In genomic region chr17:28737770-28738679, GRCh38 we compare ENCODE assay signal across 8 cellular contexts. TPM values are rescaled to one million over a fixed set of nuclear protein-coding genes. Genes with fewer than 3 reads are reported as not detected.
DNase-seq lines count a peak whose midpoint lies in the region; ATAC-seq, FAIRE-seq and TF ChIP-seq lines count a peak whose summit lies in the region.

No MANE protein-coding gene starts in this region.

- WGBS in GM12878 (ENCODE audit: insufficient coverage, insufficient replicate concordance, low lambda C conversion rate, missing lambda C conversion rate), result 2% methylated on average over 22 of the region's 22 CpGs
- 92% methylated on average over 13 of the region's 22 CpGs for WGBS in mammary epithelial cell (ENCODE audit: low coverage, missing lambda C conversion rate)

- in situ Hi-C loops in GM12878 (cut with MboI), result loop anchor here (25.0 kb wide), 1 partner anchor 1276 kb away; the partner anchor contains the start of gene KSR1
- in situ Hi-C loops in mammary epithelial cell (cut with MboI; ENCODE audit: low sequenced_read_pairs in 2 of 2), result loop anchor here in 1 of 2 donors (25.0 kb wide), 1 partner anchor 374 kb away; no protein-coding TSS in a partner anchor

- FAIRE-seq in GM12878 (lab: Jason Lieb, UNC), result peak; percentile 62

- H2AFZ ChIP-seq in GM12878 (ENCODE audit: control insufficient read depth, low read depth, low read length) (peak overlapping the region; percentile 46), mammary epithelial cell (ENCODE audit: low read depth, low read length) (no peak overlapping the region), PC-3 (ENCODE audit: low read length) (no peak overlapping the region)

- peak; percentile 45 to 73; a peak in 3 of 4 replicates for TF ChIP-seq EP300 in GM12878 (IDR thresholded peaks at IDR 0.05; ENCODE audit: borderline replicate concordance in 1 of 2, control insufficient read depth in 1 of 2, low read depth in 2 of 2, low read length in 2 of 2)

- no peaks in the 10 kb centered on the region for H3K9me2 ChIP-seq in PC-3 (replicated peaks; ENCODE audit: low read length)

- H3K79me2 ChIP-seq in GM12878 (ENCODE audit: control insufficient read depth, insufficient read depth, low read length), result peaks cover 27% of the 10 kb centered on the region
- no peaks in the 10 kb centered on the region for H3K79me2 ChIP-seq in mammary epithelial cell (ENCODE audit: insufficient read depth, low read length)
- no peaks in the 10 kb centered on the region for H3K79me2 ChIP-seq in PC-3 (ENCODE audit: low read length)

- dilution Hi-C loops in mammary epithelial cell (cut with HindIII; ENCODE audit: low sequenced_read_pairs), result no loop called here

- H3K9me3 ChIP-seq in GM12878 (replicated peaks; ENCODE audit: control insufficient read depth, insufficient read depth, low read length) (peaks cover 8% of the 10 kb centered on the region; the same call in 2 of the 3 replicates), mammary epithelial cell (replicated peaks; ENCODE audit: insufficient read depth, low read length) (peaks cover 23% of the 10 kb centered on the region), PC-3 (ENCODE audit: low read length) (no peaks in the 10 kb centered on the region)

- H3K9ac ChIP-seq in GM12878 (ENCODE audit: control insufficient read depth, insufficient read depth, low read length) (peak overlapping the region; percentile 73), mammary epithelial cell (ENCODE audit: insufficient read depth, low read length) (no peak overlapping the region), PC-3 (ENCODE audit: low read length) (no peak overlapping the region)

- H3K27ac Mint-ChIP-seq in CD14-positive monocyte, result no peak overlapping the region

- no peaks in the 10 kb centered on the region for H3K27me3 ChIP-seq in GM12878 (replicated peaks in 1 of 2; ENCODE audit: control insufficient read depth in 2 of 2, insufficient read depth in 2 of 2, low read length in 1 of 2)
- no peaks in the 10 kb centered on the region for H3K27me3 ChIP-seq in mammary epithelial cell (ENCODE audit: insufficient read depth, low read length)
- no peaks in the 10 kb centered on the region for H3K27me3 ChIP-seq in PC-3 (ENCODE audit: low read length)

- H3K4me3 Mint-ChIP-seq in CD14-positive monocyte, result no peak overlapping the region

- SMC1A ChIA-PET in GM12878 (lab: Charles Lee; ENCODE audit: uncharacterized antibody, unreplicated experiment), result interaction anchor here (0.7 to 17.8 kb wide), 3 partner anchors 9 to 155 kb away, joined by 3 to 326 read pairs (median 5); partner anchors contain the start of genes NEK8 and TLCD1

- ATAC-seq in HG03060 (IDR thresholded peaks at IDR 0.05; ENCODE audit: low read depth, unreplicated experiment), result peak; percentile 57
- ATAC-seq in GM12878, result peak; percentile 88
- no peak for ATAC-seq in PC-3

- RAD21 ChIA-PET in GM12878 (lab: Charles Lee; ENCODE audit: unreplicated experiment), result interaction anchor here (1.5 to 17.4 kb wide), 2 partner anchors 11 kb away, joined by 7 to 375 read pairs; partner anchors contain the start of genes NEK8 and TLCD1

- intact Hi-C loops in GM12878 (cut with micrococcal nuclease; ENCODE audit: unreplicated experiment), result loop anchor here (1.0 kb wide), 1 partner anchor 10 kb away; the partner anchor contains the start of gene NEK8
- intact Hi-C loops in CD14-positive monocyte (cut with micrococcal nuclease), result no loop called here
- intact Hi-C loops in mammary epithelial cell (cut with micrococcal nuclease), result no loop called here
- intact Hi-C loops in PC-3 (cut with micrococcal nuclease), result no loop called here

- TF ChIP-seq RAD21 in GM12878 (IDR thresholded peaks at IDR 0.05; ENCODE audit: insufficient read depth, low read depth, low read length), result no peak

- TF ChIP-seq POLR2A in GM19099 (IDR thresholded peaks at IDR 0.05; ENCODE audit: extremely low read depth, insufficient read length, low read depth) (peak; percentile 78), GM12878 (IDR thresholded peaks at IDR 0.05; ENCODE audit: low read depth, low read length) (peak; percentile 83)

- H3K36me3 Mint-ChIP-seq in CD14-positive monocyte, result peaks cover 15 to 16% of the 10 kb centered on the region in 2 donors

- H4K20me1 ChIP-seq in GM12878 (ENCODE audit: control insufficient read depth, insufficient read depth) (no peaks in the 10 kb centered on the region), mammary epithelial cell (ENCODE audit: insufficient read depth, low read length) (no peaks in the 10 kb centered on the region), PC-3 (ENCODE audit: low read length) (no peaks in the 10 kb centered on the region)

- DNase-seq in COLO668 (lab: John Stamatoyannopoulos, UW; ENCODE audit: unreplicated experiment) (peak; percentile 6), GM12878 (ENCODE audit: low read depth, low spot score) (peak; percentile 89), CD14-positive monocyte (ENCODE audit: low spot score) (no peak), mammary epithelial cell (no peak), PC-3 (no peak), amygdala (lab: John Stamatoyannopoulos, UW) (no peak)

- H3F3A ChIP-seq in PC-3 (ENCODE audit: low read length, unreplicated experiment), result no peaks in the 10 kb centered on the region

- H3K4me2 ChIP-seq in GM12878 (ENCODE audit: control insufficient read depth, insufficient read depth), result peak overlapping the region; percentile 76
- no peak overlapping the region for H3K4me2 ChIP-seq in mammary epithelial cell (ENCODE audit: insufficient read depth, low read depth, low read length)
- no peak overlapping the region for H3K4me2 ChIP-seq in PC-3 (ENCODE audit: low read length)

- H3K4me1 ChIP-seq in GM12878 (ENCODE audit: control insufficient read depth, insufficient read depth, low read length) (peaks cover 74% of the 10 kb centered on the region), mammary epithelial cell (ENCODE audit: insufficient read depth, low read length) (peaks cover 18% of the 10 kb centered on the region), PC-3 (ENCODE audit: insufficient read depth, low read length) (peaks cover 12% of the 10 kb centered on the region; the same call in 1 of the 2 replicates)

- H3K9me3 Mint-ChIP-seq in CD14-positive monocyte, result peaks cover 0 to 3% (median 0%) of the 10 kb centered on the region in 7 donors

- peaks cover 19% of the 10 kb centered on the region for H3K4me1 Mint-ChIP-seq in CD14-positive monocyte

- TSS peak; percentile 89 for BruUV-seq in GM12878 (replicated peaks; lab: Mats Ljungman, UMichigan)
- BruUV-seq in mammary epithelial cell (replicated peaks; lab: Mats Ljungman, UMichigan), result no TSS peak
- no TSS peak for BruUV-seq in PC-3 (replicated peaks; lab: Mats Ljungman, UMichigan)

- H3K27ac ChIP-seq in GM12878 (ENCODE audit: control insufficient read depth, insufficient read depth) (peak overlapping the region; percentile 96), mammary epithelial cell (ENCODE audit: insufficient read depth, low read depth, low read length) (no peak overlapping the region), PC-3 (ENCODE audit: low read length) (no peak overlapping the region)

- H3K4me3 ChIP-seq in GM12878 (peak overlapping the region; percentile 60), mammary epithelial cell (replicated peaks in 1 of 3; ENCODE audit: insufficient read depth in 1 of 3, low read depth in 2 of 3, low read length in 3 of 3) (no peak overlapping the region), PC-3 (ENCODE audit: low read length) (no peak overlapping the region)

- H3K36me3 ChIP-seq in GM12878 (ENCODE audit: control insufficient read depth in 2 of 2, insufficient read depth in 2 of 2, low read length in 1 of 2) (peaks cover 0 to 8% of the 10 kb centered on the region in 2 experiments; a peak in 2 of 4 replicates), mammary epithelial cell (ENCODE audit: insufficient read depth, low read length) (no peaks in the 10 kb centered on the region), PC-3 (ENCODE audit: low read depth, low read length) (no peaks in the 10 kb centered on the region)

- peaks cover 6 to 21% (median 8%) of the 10 kb centered on the region in 3 donors for H3K27me3 Mint-ChIP-seq in CD14-positive monocyte (ENCODE audit: low read depth in 3 of 3)

- CTCF ChIA-PET in GM12878 (lab: Yijun Ruan, JAX), result interaction anchor here (1.1 to 7.4 kb wide), 3 partner anchors 10 to 14 kb away, joined by 3 to 95 read pairs (median 7); partner anchors contain the start of genes NEK8 and TLCD1
- CTCF ChIA-PET in mammary epithelial cell (lab: Charles Lee; ENCODE audit: low non-redundant PET), result no interaction called here
- CTCF ChIA-PET in PC-3 (lab: Charles Lee), result no interaction called here

- TF ChIP-seq CTCF in GM12878 (IDR thresholded peaks at IDR 0.05 in 2 of 3, conservative IDR thresholded peaks at IDR 0.05 in 1 of 3; ENCODE audit: control insufficient read depth in 2 of 3, extremely low read depth in 1 of 3, insufficient read depth in 1 of 3, low read depth in 3 of 3, low read length in 3 of 3) (no peak), CD14-positive monocyte (IDR thresholded peaks at IDR 0.05) (no peak), mammary epithelial cell (conservative IDR thresholded peaks at IDR 0.05 in 1 of 2, IDR thresholded peaks at IDR 0.05 in 1 of 2; ENCODE audit: extremely low read depth in 1 of 2, insufficient read depth in 1 of 2, low read depth in 1 of 2, low read length in 2 of 2) (no peak), PC-3 (conservative IDR thresholded peaks at IDR 0.05; ENCODE audit: low read depth, low read length) (no peak)

- POLR2A ChIA-PET in GM12878 (lab: Charles Lee) (interaction anchor here (0.8 to 15.2 kb wide), 2 partner anchors 11 to 157 kb away, joined by 7 to 485 read pairs; partner anchors contain the start of genes NEK8, RPL23A and TLCD1), PC-3 (lab: Charles Lee; ENCODE audit: unreplicated experiment) (no interaction called here)

RNA-seq across cellular contexts. Expression of gene TRAF4, which starts 5.8 kb away (rescaled TPM):
- 116 and 127 TPM in 2 replicates for total RNA-seq in GM12878 (2013; cell fraction: nucleolus; rRNA removed)
- total RNA-seq in GM12878 (2014; rRNA removed), result 134 and 151 TPM in 2 replicates
- total RNA-seq in GM12878 (2014; rRNA removed; fragmentation: Illumina TruSeq; extraction: Trizol), result 56.3 and 61.7 TPM in 2 replicates
- 171 and 197 TPM in 2 replicates for total RNA-seq in GM12878 (2021)
- 40.9 TPM for polyA plus RNA-seq in GM12878 (2011; ENCODE audit: low read depth)
- polyA plus RNA-seq in GM12878 (2011; rRNA removed), result 28.0 and 71.2 TPM in 2 replicates
- polyA plus RNA-seq in GM12878 (2011; cell fraction: cytosol; rRNA removed), result 108 and 124 TPM in 2 replicates
- polyA plus RNA-seq in GM12878 (2011; cell fraction: nucleus; rRNA removed), result 437 and 490 TPM in 2 replicates
- polyA plus RNA-seq in GM12878 (2012), result 86.4 and 93.9 TPM in 2 replicates
- polyA plus RNA-seq in GM12878 (2014; fragmentation: Illumina TruSeq; extraction: Trizol), result 30.6 and 73.8 TPM in 2 replicates
- polyA plus RNA-seq in GM12878 (2014; fragmentation: Nextera tagmentation; extraction: Ambion mirVana), result 1 to 10 TPM; 3.7 to 8.2 TPM
- 152 and 164 TPM in 2 replicates for polyA plus RNA-seq in GM12878 (2014; rRNA removed)
- 10 to 100 TPM; 46.2 to 56.6 TPM for polyA plus RNA-seq in GM12878 (2016; fragmentation: Nextera tagmentation; extraction: Ambion mirVana)
- polyA minus RNA-seq in GM12878 (2011; rRNA and poly(A)+ RNA removed), result 70.6 and 117 TPM in 2 replicates
- polyA minus RNA-seq in GM12878 (2011; cell fraction: cytosol; rRNA and poly(A)+ RNA removed), result 66.7 and 75.6 TPM in 2 replicates
- 163 and 248 TPM in 2 replicates for polyA minus RNA-seq in GM12878 (2011; cell fraction: nucleus; rRNA and poly(A)+ RNA removed)
- 1 to 10 TPM in 1 of 2 donors, under 1 TPM in 1; 0.33 to 1.0 TPM for polyA plus RNA-seq in CD14-positive monocyte
- total RNA-seq in mammary epithelial cell, result 100 to 1,000 TPM in 1 of 2 donors, 10 to 100 TPM in 1; 50.5 to 147 TPM
- 85.3 TPM for polyA plus RNA-seq in mammary epithelial cell
- 133 TPM for polyA minus RNA-seq in mammary epithelial cell
- 81.5 and 104 TPM in 2 replicates for total RNA-seq in PC-3 (2014; rRNA removed)

RNA-seq across cellular contexts. Expression of gene NEK8, which starts 9.4 kb away (rescaled TPM):
- total RNA-seq in GM12878 (2013; cell fraction: nucleolus; rRNA removed), result 22.0 and 27.2 TPM in 2 replicates
- total RNA-seq in GM12878 (2014; rRNA removed) (8.8 and 10.5 TPM in 2 replicates), GM12878 (2014; rRNA removed; fragmentation: Illumina TruSeq; extraction: Trizol) (6.0 and 6.7 TPM in 2 replicates), GM12878 (2021) (10.1 and 11.0 TPM in 2 replicates), mammary epithelial cell (1 to 10 TPM; 5.5 to 7.0 TPM), PC-3 (2014; rRNA removed) (2.4 and 3.7 TPM in 2 replicates)
- polyA plus RNA-seq in GM12878 (2011; ENCODE audit: low read depth), result 6.5 TPM
- polyA plus RNA-seq in GM12878 (2011; rRNA removed) (7.9 and 13.2 TPM in 2 replicates), GM12878 (2014; fragmentation: Illumina TruSeq; extraction: Trizol) (7.5 and 8.5 TPM in 2 replicates), GM12878 (2014; fragmentation: Nextera tagmentation; extraction: Ambion mirVana) (1 to 10 TPM; 2.3 to 2.9 TPM), GM12878 (2014; rRNA removed) (14.3 and 15.1 TPM in 2 replicates), GM12878 (2016; fragmentation: Nextera tagmentation; extraction: Ambion mirVana) (10 to 100 TPM; 11.2 to 13.9 TPM), CD14-positive monocyte (1 to 10 TPM; 2.7 to 3.1 TPM), mammary epithelial cell (4.6 TPM)
- polyA plus RNA-seq in GM12878 (2011; cell fraction: cytosol; rRNA removed), result 16.7 and 21.7 TPM in 2 replicates
- polyA plus RNA-seq in GM12878 (2011; cell fraction: nucleus; rRNA removed), result 24.8 and 26.2 TPM in 2 replicates
- polyA plus RNA-seq in GM12878 (2012), result 8.7 and 9.6 TPM in 2 replicates
- 14.9 and 20.8 TPM in 2 replicates for polyA minus RNA-seq in GM12878 (2011; rRNA and poly(A)+ RNA removed)
- 4.0 and 4.4 TPM in 2 replicates for polyA minus RNA-seq in GM12878 (2011; cell fraction: cytosol; rRNA and poly(A)+ RNA removed)
- polyA minus RNA-seq in GM12878 (2011; cell fraction: nucleus; rRNA and poly(A)+ RNA removed), result 11.1 and 21.9 TPM in 2 replicates
- 2.6 TPM for polyA minus RNA-seq in mammary epithelial cell

RNA-seq across cellular contexts. Expression of gene TLCD1, which starts 12.0 kb away (rescaled TPM):
- total RNA-seq in GM12878 (2013; cell fraction: nucleolus; rRNA removed), result 1.9 and 4.3 TPM in 2 replicates
- 8.6 and 10.6 TPM in 2 replicates for total RNA-seq in GM12878 (2014; rRNA removed)
- 7.2 and 7.6 TPM in 2 replicates for total RNA-seq in GM12878 (2014; rRNA removed; fragmentation: Illumina TruSeq; extraction: Trizol)
- 7.3 and 7.6 TPM in 2 replicates for total RNA-seq in GM12878 (2021)
- 3.3 TPM for polyA plus RNA-seq in GM12878 (2011; ENCODE audit: low read depth)
- 2.1 and 4.0 TPM in 2 replicates for polyA plus RNA-seq in GM12878 (2011; rRNA removed)
- 4.1 and 4.2 TPM in 2 replicates for polyA plus RNA-seq in GM12878 (2011; cell fraction: cytosol; rRNA removed)
- polyA plus RNA-seq in GM12878 (2011; cell fraction: nucleus; rRNA removed), result 5.1 and 5.7 TPM in 2 replicates
- polyA plus RNA-seq in GM12878 (2012), result 5.3 and 8.7 TPM in 2 replicates
- 7.8 TPM in 2 replicates for polyA plus RNA-seq in GM12878 (2014; fragmentation: Illumina TruSeq; extraction: Trizol)
- polyA plus RNA-seq in GM12878 (2014; fragmentation: Nextera tagmentation; extraction: Ambion mirVana), result 1 to 10 TPM; 2.9 to 7.1 TPM
- polyA plus RNA-seq in GM12878 (2014; rRNA removed), result 13.6 and 14.6 TPM in 2 replicates
- 10 to 100 TPM; 14.9 to 19.8 TPM for polyA plus RNA-seq in GM12878 (2016; fragmentation: Nextera tagmentation; extraction: Ambion mirVana)
- polyA minus RNA-seq in GM12878 (2011; rRNA and poly(A)+ RNA removed), result 5.4 and 5.5 TPM in 2 replicates
- polyA minus RNA-seq in GM12878 (2011; cell fraction: cytosol; rRNA and poly(A)+ RNA removed), result 2.8 and 5.5 TPM in 2 replicates
- polyA minus RNA-seq in GM12878 (2011; cell fraction: nucleus; rRNA and poly(A)+ RNA removed), result 4.8 and 6.9 TPM in 2 replicates
- polyA plus RNA-seq in CD14-positive monocyte, result not detected
- total RNA-seq in mammary epithelial cell, result 10 to 100 TPM in 1 of 2 donors, 1 to 10 TPM in 1; 4.7 to 16.7 TPM
- polyA plus RNA-seq in mammary epithelial cell, result 19.8 TPM
- polyA minus RNA-seq in mammary epithelial cell, result 10.1 TPM
- total RNA-seq in PC-3 (2014; rRNA removed), result 7.1 and 9.3 TPM in 2 replicates

RNA-seq across cellular contexts. Expression of gene RPL23A, which starts 18.2 kb away (rescaled TPM):
- total RNA-seq in GM12878 (2013; cell fraction: nucleolus; rRNA removed), result 169 and 204 TPM in 2 replicates
- 1,231 and 1,339 TPM in 2 replicates for total RNA-seq in GM12878 (2014; rRNA removed)
- 1,926 and 2,065 TPM in 2 replicates for total RNA-seq in GM12878 (2014; rRNA removed; fragmentation: Illumina TruSeq; extraction: Trizol)
- total RNA-seq in GM12878 (2021), result 2,908 and 3,018 TPM in 2 replicates
- 6,212 TPM for polyA plus RNA-seq in GM12878 (2011; ENCODE audit: low read depth)
- polyA plus RNA-seq in GM12878 (2011; rRNA removed), result 2,740 and 3,357 TPM in 2 replicates
- polyA plus RNA-seq in GM12878 (2011; cell fraction: cytosol; rRNA removed), result 779 and 1,073 TPM in 2 replicates
- polyA plus RNA-seq in GM12878 (2011; cell fraction: nucleus; rRNA removed), result 561 and 573 TPM in 2 replicates
- polyA plus RNA-seq in GM12878 (2012), result 4,003 and 4,409 TPM in 2 replicates
- polyA plus RNA-seq in GM12878 (2014; fragmentation: Illumina TruSeq; extraction: Trizol), result 1,904 and 2,135 TPM in 2 replicates
- over 10,000 TPM in 1 of 2 experiments, 1,000 to 10,000 TPM in 1; 8,970 to 10,319 TPM for polyA plus RNA-seq in GM12878 (2014; fragmentation: Nextera tagmentation; extraction: Ambion mirVana)
- 1,318 and 1,377 TPM in 2 replicates for polyA plus RNA-seq in GM12878 (2014; rRNA removed)
- polyA plus RNA-seq in GM12878 (2016; fragmentation: Nextera tagmentation; extraction: Ambion mirVana), result 1,000 to 10,000 TPM; 2,984 to 3,180 TPM
- 1,547 and 2,710 TPM in 2 replicates for polyA minus RNA-seq in GM12878 (2011; rRNA and poly(A)+ RNA removed)
- 624 and 701 TPM in 2 replicates for polyA minus RNA-seq in GM12878 (2011; cell fraction: cytosol; rRNA and poly(A)+ RNA removed)
- 176 and 252 TPM in 2 replicates for polyA minus RNA-seq in GM12878 (2011; cell fraction: nucleus; rRNA and poly(A)+ RNA removed)
- polyA plus RNA-seq in CD14-positive monocyte, result 1,000 to 10,000 TPM; 1,152 to 1,304 TPM
- total RNA-seq in mammary epithelial cell, result 1,000 to 10,000 TPM in 1 of 2 donors, 100 to 1,000 TPM in 1; 335 to 1,232 TPM
- polyA plus RNA-seq in mammary epithelial cell, result 685 TPM
- 785 TPM for polyA minus RNA-seq in mammary epithelial cell
- 390 and 515 TPM in 2 replicates for total RNA-seq in PC-3 (2014; rRNA removed)

RNA-seq across cellular contexts. Expression of gene RAB34, which starts 20.4 kb away (rescaled TPM):
- total RNA-seq in GM12878 (2013; cell fraction: nucleolus; rRNA removed), result 10.7 and 13.3 TPM in 2 replicates
- total RNA-seq in GM12878 (2014; rRNA removed), result 40.2 and 46.4 TPM in 2 replicates
- 24.2 and 26.9 TPM in 2 replicates for total RNA-seq in GM12878 (2014; rRNA removed; fragmentation: Illumina TruSeq; extraction: Trizol)
- total RNA-seq in GM12878 (2021), result 28.8 and 33.0 TPM in 2 replicates
- polyA plus RNA-seq in GM12878 (2011; ENCODE audit: low read depth), result 16.5 TPM
- polyA plus RNA-seq in GM12878 (2011; rRNA removed), result 0.16 and 0.37 TPM in 2 replicates
- 0.23 and 0.31 TPM in 2 replicates for polyA plus RNA-seq in GM12878 (2011; cell fraction: cytosol; rRNA removed)
- polyA plus RNA-seq in GM12878 (2011; cell fraction: nucleus; rRNA removed), result 0.69 and 0.75 TPM in 2 replicates
- polyA plus RNA-seq in GM12878 (2012), result 13.1 and 17.7 TPM in 2 replicates
- polyA plus RNA-seq in GM12878 (2014; fragmentation: Illumina TruSeq; extraction: Trizol), result 35.7 and 39.0 TPM in 2 replicates
- polyA plus RNA-seq in GM12878 (2014; fragmentation: Nextera tagmentation; extraction: Ambion mirVana), result 10 to 100 TPM; 14.4 to 32.6 TPM
- polyA plus RNA-seq in GM12878 (2014; rRNA removed), result 37.5 and 47.7 TPM in 2 replicates
- polyA plus RNA-seq in GM12878 (2016; fragmentation: Nextera tagmentation; extraction: Ambion mirVana), result 10 to 100 TPM; 30.9 to 37.4 TPM
- polyA minus RNA-seq in GM12878 (2011; rRNA and poly(A)+ RNA removed), result not detected in 2 replicates
- polyA minus RNA-seq in GM12878 (2011; cell fraction: cytosol; rRNA and poly(A)+ RNA removed), result 4.1 and 4.9 TPM in 2 replicates
- 0.48 and 0.86 TPM in 2 replicates for polyA minus RNA-seq in GM12878 (2011; cell fraction: nucleus; rRNA and poly(A)+ RNA removed)
- polyA plus RNA-seq in CD14-positive monocyte, result 10 to 100 TPM; 66.7 to 79.1 TPM
- total RNA-seq in mammary epithelial cell, result 10 to 100 TPM; 68.2 to 83.4 TPM
- polyA plus RNA-seq in mammary epithelial cell, result 176 TPM
- polyA minus RNA-seq in mammary epithelial cell, result 135 TPM
- total RNA-seq in PC-3 (2014; rRNA removed), result 207 and 211 TPM in 2 replicates

Comparison
In these comparisons a context has a peak if more than half of its experiments do, and no peak if none do; other contexts are left out.
1. DNase-seq: peak in COLO668 (single experiment) and GM12878 (single experiment); none in CD14-positive monocyte (single experiment), mammary epithelial cell (single experiment), PC-3 (single experiment) and amygdala (0 of 56).